25 cellular contexts compared by ENCODE assay signal in genomic region chr3:112829031-112829430, GRCh38. TPM values are rescaled to one million over a fixed set of nuclear protein-coding genes. Genes with fewer than 3 reads are reported as not detected.
"Had no signal": no experiment of that assay in that cellular context is flagged by ENCODE, and none has a peak within 500 bp of the region (broad histone marks: within the 10 kb centered on the region; RNA-seq: fewer than 3 reads in every experiment).

No MANE protein-coding gene starts in this region.

- H3K27ac Mint-ChIP-seq: IgD-negative memory B cell, T-cell had no signal

- H3K27ac ChIP-seq: HL-60, KMS-11 had no signal

- H3K9me3 ChIP-seq: SK-N-SH had no signal

- H3K9me3 Mint-ChIP-seq: IgD-negative memory B cell, T-cell had no signal

- H3K4me1 Mint-ChIP-seq: T-cell had no signal

- H3K4me2 ChIP-seq: KMS-11, SK-N-SH had no signal

- DNase-seq: Kasumi-1, MM.1S, MV-4-11, NCI-H1048, NCI-H1105, NCI-H1436 treated with DMSO at 0.1 percent for 48 hours, NCI-H1694, NCI-H187 treated with DMSO at 0.1 percent for 48 hours, NCI-H2029 treated with DMSO at 0.1 percent for 48 hours, NCI-H2171 treated with DMSO at 0.1 percent for 48 hours, NCI-H345, NCI-H446 treated with DMSO at 0.1 percent for 48 hours, NCI-H510A treated with DMSO at 0.1 percent for 48 hours, NCI-H82, RPMI8226, SHP77, SK-N-SH, SW 1271, T-cell had no signal

- H3K9ac ChIP-seq: KMS-11, SK-N-SH had no signal

- H3K27me3 Mint-ChIP-seq: IgD-negative memory B cell, T-cell had no signal

- H3K4me3 Mint-ChIP-seq: IgD-negative memory B cell, T-cell had no signal

- H3K4me3 ChIP-seq: K562 had no signal

- ATAC-seq: K562, T-cell had no signal

- H3K9me2 ChIP-seq: SK-N-SH had no signal

RNA-seq across cellular contexts. Expression of gene CD200R1L, which starts 17.6 kb away (rescaled TPM):
- total RNA-seq: K562, M059J, SK-MEL-5, T-cell had no signal
- polyA plus RNA-seq: IgD-negative memory B cell, K562, SK-N-SH had no signal
